Comparison of ENCODE assay signal across 8 cellular contexts in the genomic region with DNA sequence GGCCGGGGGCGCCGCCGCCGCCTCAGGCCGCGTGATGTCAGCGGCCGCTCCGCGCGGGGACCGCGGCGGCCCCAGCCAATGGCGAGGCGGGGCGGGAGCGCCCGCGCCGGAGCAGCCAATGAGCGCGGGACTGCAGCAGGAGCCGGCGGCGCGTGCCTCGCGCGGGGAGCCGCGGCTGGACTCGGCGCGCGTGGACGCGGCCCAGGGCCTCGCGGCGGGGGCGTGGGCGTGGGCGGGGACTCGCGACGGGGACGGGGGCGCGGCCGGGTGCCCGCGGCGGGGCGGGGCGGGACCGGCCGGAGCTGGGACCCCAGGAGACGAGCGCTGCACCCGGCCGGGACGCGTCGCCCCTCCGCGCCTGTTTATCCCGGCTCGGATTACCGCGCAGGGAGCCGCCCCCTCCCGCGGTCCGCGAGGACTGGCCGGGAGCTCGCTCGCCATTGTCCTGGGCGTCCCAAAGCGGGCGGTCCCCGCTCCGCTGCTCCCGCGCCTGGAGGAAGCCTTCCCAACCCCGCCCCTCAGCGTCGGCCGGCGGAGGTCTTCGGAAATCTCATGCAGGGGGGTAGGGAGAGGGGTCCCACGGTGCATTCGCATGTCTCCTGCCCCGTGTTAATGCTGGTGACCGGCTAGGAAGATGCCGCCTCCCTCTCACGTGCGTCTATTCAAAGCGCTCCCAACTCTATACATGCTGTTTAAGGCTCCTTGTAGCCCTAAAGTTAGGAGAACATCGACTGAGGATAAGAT. TPM values are rescaled to one million over a fixed set of nuclear protein-coding genes. Genes with fewer than 3 reads are reported as not detected.
DNase-seq lines count a peak whose midpoint lies in the region; ATAC-seq and TF ChIP-seq lines count a peak whose summit lies in the region.

A gene (minus strand): TSS at position 33 of the 744 bp plus-strand sequence. CDS start 253 bp downstream, outside the sequence.

- peak within 1 kb of the TSS; percentile 84 for H3K4me3 Mint-ChIP-seq in activated CD8-positive, alpha-beta memory T cell treated with anti-CD3 and anti-CD28 coated beads, Interleukin-2, amount 10 ng/mL, durations not matched to agents 7 days and 5 days
- H3K4me3 Mint-ChIP-seq in endothelial cell (ENCODE audit: unreplicated experiment): peak within 1 kb of the TSS; percentile 91
- peak within 1 kb of the TSS; percentile 82 to 87 for H3K4me3 Mint-ChIP-seq in stimulated activated naive B cell treated with anti-CD40 and anti-IgM and Interleukin-4, amounts not matched to agents 10 μg/mL and 1 μg/mL and 100 μg/mL, for 72 hours

- H3K27me3 Mint-ChIP-seq in activated CD8-positive, alpha-beta memory T cell treated with anti-CD3 and anti-CD28 coated beads, Interleukin-2, amount 10 ng/mL, durations not matched to agents 7 days and 5 days: peaks cover 3% of the 10 kb centered on the region
- peaks cover 8% of the 10 kb centered on the region for H3K27me3 Mint-ChIP-seq in endothelial cell (ENCODE audit: unreplicated experiment)
- H3K27me3 Mint-ChIP-seq in stimulated activated naive B cell treated with anti-CD40 and anti-IgM and Interleukin-4, amounts not matched to agents 10 μg/mL and 1 μg/mL and 100 μg/mL, for 72 hours: peaks cover 31% of the 10 kb centered on the region in 2 donors

- H3K9me3 Mint-ChIP-seq in activated CD8-positive, alpha-beta memory T cell treated with anti-CD3 and anti-CD28 coated beads, Interleukin-2, amount 10 ng/mL, durations not matched to agents 7 days and 5 days (ENCODE audit: low read depth): no peaks in the 10 kb centered on the region
- no peaks in the 10 kb centered on the region for H3K9me3 Mint-ChIP-seq in endothelial cell (ENCODE audit: unreplicated experiment)
- no peaks in the 10 kb centered on the region for H3K9me3 Mint-ChIP-seq in stimulated activated naive B cell treated with anti-CD40 and anti-IgM and Interleukin-4, amounts not matched to agents 10 μg/mL and 1 μg/mL and 100 μg/mL, for 72 hours

- H3K27ac Mint-ChIP-seq in activated CD8-positive, alpha-beta memory T cell treated with anti-CD3 and anti-CD28 coated beads, Interleukin-2, amount 10 ng/mL, durations not matched to agents 7 days and 5 days: peak within 1 kb of the TSS; percentile 89
- H3K27ac Mint-ChIP-seq in endothelial cell (ENCODE audit: unreplicated experiment): peak within 1 kb of the TSS; percentile 5
- H3K27ac Mint-ChIP-seq in stimulated activated naive B cell treated with anti-CD40 and anti-IgM and Interleukin-4, amounts not matched to agents 10 μg/mL and 1 μg/mL and 100 μg/mL, for 72 hours: peak within 1 kb of the TSS; percentile 90

- H3K4me1 Mint-ChIP-seq in activated CD8-positive, alpha-beta memory T cell treated with anti-CD3 and anti-CD28 coated beads, Interleukin-2, amount 10 ng/mL, durations not matched to agents 7 days and 5 days: peaks cover 67% of the 10 kb centered on the region
- peaks cover 8% of the 10 kb centered on the region for H3K4me1 Mint-ChIP-seq in endothelial cell (ENCODE audit: unreplicated experiment)
- H3K4me1 Mint-ChIP-seq in stimulated activated naive B cell treated with anti-CD40 and anti-IgM and Interleukin-4, amounts not matched to agents 10 μg/mL and 1 μg/mL and 100 μg/mL, for 72 hours: peaks cover 18 to 29% of the 10 kb centered on the region in 2 donors

- TF ChIP-seq CTCF in endothelial cell (IDR thresholded peaks at IDR 0.05; ENCODE audit: unreplicated experiment): no peak

- peak; percentile 77 for ATAC-seq in HG02571 (IDR thresholded peaks at IDR 0.05; ENCODE audit: unreplicated experiment)
- ATAC-seq in activated CD8-positive, alpha-beta memory T cell treated with anti-CD3 and anti-CD28 coated beads, Interleukin-2, amount 10 ng/mL, durations not matched to agents 7 days and 5 days: peak; percentile 94
- ATAC-seq in stimulated activated naive B cell treated with anti-CD40 and anti-IgM and Interleukin-4, amounts not matched to agents 10 μg/mL and 1 μg/mL and 100 μg/mL, for 72 hours (replicated peaks): peak; percentile 89 to 95

- H3K4me1 ChIP-seq in ES-I3 (ENCODE audit: insufficient read depth, low read length): no peaks in the 10 kb centered on the region

- H3K9ac ChIP-seq in ES-I3 (ENCODE audit: low read depth, low read length): peak within 1 kb of the TSS; percentile 61

- H3K36me3 Mint-ChIP-seq in activated CD8-positive, alpha-beta memory T cell treated with anti-CD3 and anti-CD28 coated beads, Interleukin-2, amount 10 ng/mL, durations not matched to agents 7 days and 5 days: peaks cover 34% of the 10 kb centered on the region
- H3K36me3 Mint-ChIP-seq in endothelial cell (ENCODE audit: low read depth, unreplicated experiment): no peaks in the 10 kb centered on the region
- peaks cover 0 to 1% of the 10 kb centered on the region in 2 donors for H3K36me3 Mint-ChIP-seq in stimulated activated naive B cell treated with anti-CD40 and anti-IgM and Interleukin-4, amounts not matched to agents 10 μg/mL and 1 μg/mL and 100 μg/mL, for 72 hours

- H3K36me3 ChIP-seq in ES-I3 (ENCODE audit: insufficient read depth, low read length): no peaks in the 10 kb centered on the region

- H3K9me3 ChIP-seq in ES-I3 (ENCODE audit: control insufficient read depth, insufficient read depth, low read length): no peaks in the 10 kb centered on the region

- DNase-seq in NCI-H2196 treated with DMSO at 0.1 percent for 48 hours (lab: John Stamatoyannopoulos, UW; ENCODE audit: unreplicated experiment) (peak; percentile 64), endothelial cell (ENCODE audit: low spot score) (peak; percentile 65), mesenteric fat pad (ENCODE audit: low spot score) (no peak), NCI-H2029 treated with DMSO at 0.1 percent for 48 hours (lab: John Stamatoyannopoulos, UW) (no peak)
- peak; percentile 70 for DNase-seq in activated CD8-positive, alpha-beta memory T cell treated with anti-CD3 and anti-CD28 coated beads, Interleukin-2, amount 10 ng/mL, durations not matched to agents 7 days and 5 days
- no peak for DNase-seq in stimulated activated naive B cell treated with anti-CD40 and anti-IgM and Interleukin-4, amounts not matched to agents 10 μg/mL and 1 μg/mL and 100 μg/mL, for 72 hours

- CTCF ChIA-PET in activated CD8-positive, alpha-beta memory T cell treated with anti-CD3 and anti-CD28 coated beads, Interleukin-2, amount 10 ng/mL, durations not matched to agents 7 days and 5 days (lab: Charles Lee): interaction anchor here (0.6 to 2.6 kb wide), 9 partner anchors 20 to 114 kb away, joined by 3 to 12 read pairs (median 4); no protein-coding TSS in a partner anchor

RNA-seq across cellular contexts. Expression of the gene that starts here (rescaled TPM):
- total RNA-seq in activated CD8-positive, alpha-beta memory T cell treated with anti-CD3 and anti-CD28 coated beads, Interleukin-2, amount 10 ng/mL, durations not matched to agents 7 days and 5 days: 100 to 1,000 TPM in 1 of 2 experiments, 10 to 100 TPM in 1; 73.0 to 148 TPM
- total RNA-seq in endothelial cell (ENCODE audit: unreplicated experiment): 18.7 TPM
- total RNA-seq in mesenteric fat pad: 28.0 TPM

Comparison
In these comparisons a context has a peak if more than half of its experiments do, and no peak if none do; other contexts are left out.
1. DNase-seq: peak in NCI-H2196 treated with DMSO at 0.1 percent for 48 hours (single experiment), activated CD8-positive, alpha-beta memory T cell treated with anti-CD3 and anti-CD28 coated beads, Interleukin-2, amount 10 ng/mL, durations not matched to agents 7 days and 5 days (single experiment) and endothelial cell (single experiment); none in mesenteric fat pad (single experiment), stimulated activated naive B cell treated with anti-CD40 and anti-IgM and Interleukin-4, amounts not matched to agents 10 μg/mL and 1 μg/mL and 100 μg/mL, for 72 hours (single experiment) and NCI-H2029 treated with DMSO at 0.1 percent for 48 hours (single experiment).
2. H3K27ac Mint-ChIP-seq: peak in every context shown above with its lines; median percentile 90 in stimulated activated naive B cell treated with anti-CD40 and anti-IgM and Interleukin-4, amounts not matched to agents 10 μg/mL and 1 μg/mL and 100 μg/mL, for 72 hours; 89 in activated CD8-positive, alpha-beta memory T cell treated with anti-CD3 and anti-CD28 coated beads, Interleukin-2, amount 10 ng/mL, durations not matched to agents 7 days and 5 days; 5 in endothelial cell.
3. Peak in every context shown above with its lines, with median percentiles within 50 percentile points of each other: ATAC-seq and H3K4me3 Mint-ChIP-seq.